11 cellular contexts compared by ENCODE assay signal in genomic region chr17:69516911-69517310, GRCh38.
DNase-seq lines count a peak whose midpoint lies in the region; ATAC-seq, FAIRE-seq and TF ChIP-seq lines count a peak whose summit lies in the region.
"Had no signal": no experiment of that assay in that cellular context is flagged by ENCODE, and none has a peak within 500 bp of the region (broad histone marks: within the 10 kb centered on the region; RNA-seq: fewer than 3 reads in every experiment).

No MANE protein-coding gene starts in this region.

- peak; percentile 82 for ATAC-seq in GM18520 (IDR thresholded peaks at IDR 0.05; ENCODE audit: unreplicated experiment)
- peak; percentile 93 for ATAC-seq in GM21529 (IDR thresholded peaks at IDR 0.05; ENCODE audit: unreplicated experiment)
- peak; percentile 92 for ATAC-seq in HG03159 (IDR thresholded peaks at IDR 0.05; ENCODE audit: unreplicated experiment)
- ATAC-seq in gastrocnemius medialis, result no peak
- ATAC-seq: T-cell had no signal

- TF ChIP-seq POLR2A in tibial nerve (IDR thresholded peaks at IDR 0.05) (no peak), gastrocnemius medialis (IDR thresholded peaks at IDR 0.05) (no peak)

- peaks cover 27% of the 10 kb centered on the region for H3K4me1 Mint-ChIP-seq in endodermal cell
- no peaks in the 10 kb centered on the region for H3K4me1 Mint-ChIP-seq in CD8-positive, alpha-beta memory T cell

- H3K36me3 Mint-ChIP-seq in endodermal cell (ENCODE audit: low read depth), result peaks cover 67% of the 10 kb centered on the region
- peaks cover 18 to 64% (median 40%) of the 10 kb centered on the region in 3 donors for H3K36me3 Mint-ChIP-seq in CD8-positive, alpha-beta memory T cell

- H3K27me3 ChIP-seq in endodermal cell (ENCODE audit: control insufficient read depth, insufficient read depth, low read length, poor library complexity, severe bottlenecking) (no peaks in the 10 kb centered on the region), tibial nerve (no peaks in the 10 kb centered on the region), gastrocnemius medialis (no peaks in the 10 kb centered on the region)
- no peaks in the 10 kb centered on the region for H3K27me3 ChIP-seq in CD8-positive, alpha-beta memory T cell (ENCODE audit: insufficient read depth, low read length, poor library complexity, severe bottlenecking)

- POLR2A ChIA-PET in CD8-positive, alpha-beta memory T cell (lab: Charles Lee), result no interaction called here

- no peak overlapping the region for H3K9ac ChIP-seq in endodermal cell (ENCODE audit: extremely low read depth, low read length, poor library complexity, severe bottlenecking)

- intact Hi-C loops in gastrocnemius medialis (cut with DNase I; ENCODE audit: low total_unique reads), result no loop called here

- no peak for TF ChIP-seq CTCF in endodermal cell (conservative IDR thresholded peaks at IDR 0.05)
- TF ChIP-seq CTCF in tibial nerve (IDR thresholded peaks at IDR 0.05), result no peak
- TF ChIP-seq CTCF in gastrocnemius medialis (IDR thresholded peaks at IDR 0.05 in 4 of 5, conservative IDR thresholded peaks at IDR 0.05 in 1 of 5), result no peak

- H3K36me3 ChIP-seq in endodermal cell (ENCODE audit: control insufficient read depth, insufficient read depth, low read length), result peaks cover 23% of the 10 kb centered on the region
- H3K36me3 ChIP-seq in CD8-positive, alpha-beta memory T cell (ENCODE audit: insufficient read depth, low read length), result peaks cover 7% of the 10 kb centered on the region
- peaks cover 0 to 39% (median 0%) of the 10 kb centered on the region in 3 donors for H3K36me3 ChIP-seq in tibial nerve
- peaks cover 0 to 46% of the 10 kb centered on the region in 2 donors for H3K36me3 ChIP-seq in gastrocnemius medialis

- 94% methylated on average over 2 of the region's 2 CpGs for WGBS in endodermal cell (ENCODE audit: insufficient coverage in 1 of 2, insufficient read length in 1 of 2), 2 experiments
- 68 to 81% methylated on average over 2 of the region's 2 CpGs for WGBS in tibial nerve, 2 donors

- peaks cover 8% of the 10 kb centered on the region for H3K4me1 ChIP-seq in endodermal cell (ENCODE audit: control insufficient read depth, insufficient read depth, low read length)
- no peaks in the 10 kb centered on the region for H3K4me1 ChIP-seq in CD8-positive, alpha-beta memory T cell (ENCODE audit: insufficient read depth, low read length)
- H3K4me1 ChIP-seq in tibial nerve, result no peaks in the 10 kb centered on the region
- peaks cover 12 to 14% of the 10 kb centered on the region in 2 donors for H3K4me1 ChIP-seq in gastrocnemius medialis

- no peak for TF ChIP-seq EP300 in tibial nerve (IDR thresholded peaks at IDR 0.05)

- H3K27ac ChIP-seq in endodermal cell (ENCODE audit: low read depth, low read length), result no peak overlapping the region
- no peak overlapping the region for H3K27ac ChIP-seq in CD8-positive, alpha-beta memory T cell (ENCODE audit: low read depth, low read length)
- H3K27ac ChIP-seq in tibial nerve, result no peak overlapping the region
- H3K27ac ChIP-seq in gastrocnemius medialis, result peak overlapping the region in 2 of 4 donors; percentile 6 to 23

- H3K27ac Mint-ChIP-seq in endodermal cell, result no peak overlapping the region
- H3K27ac Mint-ChIP-seq in CD8-positive, alpha-beta memory T cell, result no peak overlapping the region
- H3K27ac Mint-ChIP-seq: T-cell had no signal

- no peaks in the 10 kb centered on the region for H3K27me3 Mint-ChIP-seq in endodermal cell (ENCODE audit: insufficient read depth)
- no peaks in the 10 kb centered on the region for H3K27me3 Mint-ChIP-seq in CD8-positive, alpha-beta memory T cell
- H3K27me3 Mint-ChIP-seq: T-cell had no signal

- no peak for FAIRE-seq in urothelium cell line (lab: Jason Lieb, UNC)

- H3K4me3 ChIP-seq in endodermal cell (ENCODE audit: low read length), result peak overlapping the region; percentile 31
- no peak overlapping the region for H3K4me3 ChIP-seq in CD8-positive, alpha-beta memory T cell (ENCODE audit: low read length)
- no peak overlapping the region for H3K4me3 ChIP-seq in tibial nerve
- no peak overlapping the region for H3K4me3 ChIP-seq in gastrocnemius medialis

- H3K9me3 Mint-ChIP-seq in endodermal cell, result peaks cover 11% of the 10 kb centered on the region
- H3K9me3 Mint-ChIP-seq in CD8-positive, alpha-beta memory T cell, result no peaks in the 10 kb centered on the region
- H3K9me3 Mint-ChIP-seq: T-cell had no signal

- H3K4me3 Mint-ChIP-seq in endodermal cell, result no peak overlapping the region
- no peak overlapping the region for H3K4me3 Mint-ChIP-seq in CD8-positive, alpha-beta memory T cell
- H3K4me3 Mint-ChIP-seq: T-cell had no signal

- no peak for DNase-seq in endodermal cell
- DNase-seq in CD8-positive, alpha-beta memory T cell, result no peak
- DNase-seq in tibial nerve (ENCODE audit: low spot score in 2 of 2), result no peak
- no peak for DNase-seq in urothelium cell line (ENCODE audit: low spot score)
- no peak for DNase-seq in gastrocnemius medialis
- DNase-seq: DMS79, glutamatergic neuron, T-cell had no signal

- in situ Hi-C loops in gastrocnemius medialis (cut with MboI; ENCODE audit: low sequenced_read_pairs in 4 of 4), result loop anchor here in 1 of 4 donors (10.0 kb wide), 1 partner anchor 92 kb away; no protein-coding TSS in a partner anchor

- H3K9me3 ChIP-seq in endodermal cell (ENCODE audit: control insufficient read depth, low read length), result peaks cover 12% of the 10 kb centered on the region
- H3K9me3 ChIP-seq in CD8-positive, alpha-beta memory T cell (ENCODE audit: low read length), result no peaks in the 10 kb centered on the region
- H3K9me3 ChIP-seq in tibial nerve, result no peaks in the 10 kb centered on the region
- no peaks in the 10 kb centered on the region for H3K9me3 ChIP-seq in gastrocnemius medialis

- CTCF ChIA-PET in CD8-positive, alpha-beta memory T cell (lab: Charles Lee), result interaction anchor here (1.0 kb wide), 1 partner anchor 10 kb away, joined by 3 read pairs; no protein-coding TSS in a partner anchor

Comparison
In these comparisons a context has a peak if more than half of its experiments do, and no peak if none do; other contexts are left out.
1. ATAC-seq: peak in GM18520 (single experiment), GM21529 (single experiment) and HG03159 (single experiment); none in gastrocnemius medialis (0 of 2).